Comparison of ENCODE assay signal across 27 cellular contexts in the genomic region with DNA sequence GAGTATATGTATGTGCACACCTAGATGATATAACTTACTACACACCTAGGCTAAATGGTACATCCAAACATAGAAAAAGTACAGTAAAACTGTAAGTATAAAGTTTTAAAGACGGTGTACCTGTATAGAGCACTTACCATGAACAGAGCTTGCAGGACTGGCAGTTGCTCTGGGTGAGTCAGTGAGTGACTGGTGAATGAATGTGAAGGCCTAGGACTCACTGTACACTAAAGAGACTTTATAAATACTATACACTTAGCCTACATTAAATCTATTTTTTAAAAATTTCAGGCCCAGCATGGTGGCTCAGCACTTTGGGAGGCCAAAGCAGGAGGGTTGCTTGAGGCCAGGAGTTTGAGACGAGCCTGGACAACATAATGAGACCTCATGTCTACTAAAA.
DNase-seq lines count a peak whose midpoint lies in the region; ATAC-seq, FAIRE-seq and TF ChIP-seq lines count a peak whose summit lies in the region.
"Had no signal": no experiment of that assay in that cellular context is flagged by ENCODE, and none has a peak within 500 bp of the region (broad histone marks: within the 10 kb centered on the region; RNA-seq: fewer than 3 reads in every experiment).

No MANE protein-coding gene starts in this region.

- H3K36me3 ChIP-seq in bronchial epithelial cell (ENCODE audit: control insufficient read depth, insufficient read depth, low read length), result no peaks in the 10 kb centered on the region
- H3K36me3 ChIP-seq: BE2C; BLaER1 treated with 17β-estradiol and CSF1 and Interleukin-3, amounts not matched to agents 10 nM and 100 nM had no signal

- H3K27me3 Mint-ChIP-seq in HFFc6 (ENCODE audit: insufficient read depth) (no peaks in the 10 kb centered on the region; the same call in 1 of the 2 replicates), progenitor cell of endocrine pancreas (no peaks in the 10 kb centered on the region)
- H3K27me3 Mint-ChIP-seq: CD4-positive, alpha-beta T cell; CD8-positive, alpha-beta memory T cell had no signal

- TF ChIP-seq CTCF in bronchial epithelial cell (IDR thresholded peaks at IDR 0.05; ENCODE audit: insufficient read depth, low read length, severe bottlenecking) (no peak), foreskin keratinocyte (conservative IDR thresholded peaks at IDR 0.05) (no peak), HFFc6 (IDR thresholded peaks at IDR 0.05) (no peak), progenitor cell of endocrine pancreas (IDR thresholded peaks at IDR 0.05; ENCODE audit: unreplicated experiment) (no peak)

- H3K27me3 ChIP-seq in bronchial epithelial cell (ENCODE audit: control insufficient read depth, insufficient read depth, low read length), result no peaks in the 10 kb centered on the region
- H3K27me3 ChIP-seq in foreskin keratinocyte, result no peaks in the 10 kb centered on the region
- H3K27me3 ChIP-seq: BE2C; BLaER1 treated with 17β-estradiol and CSF1 and Interleukin-3, amounts not matched to agents 10 nM and 100 nM had no signal

- H3K27ac Mint-ChIP-seq in HFFc6, result no peak overlapping the region
- H3K27ac Mint-ChIP-seq in progenitor cell of endocrine pancreas, result no peak overlapping the region
- H3K27ac Mint-ChIP-seq: CD14-positive monocyte; CD4-positive, alpha-beta T cell; CD8-positive, alpha-beta memory T cell; GM23338; H9 had no signal

- DNase-seq in HT1080 (ENCODE audit: low read depth) (peak; percentile 11), RKO (ENCODE audit: low spot score) (peak; percentile 18), bronchial epithelial cell (ENCODE audit: low read depth) (peak; percentile 29), foreskin keratinocyte (peak in 1 of 2 donors; percentile 54), anterior cingulate cortex (lab: John Stamatoyannopoulos, UW) (no peak), HFFc6 (no peak), progenitor cell of endocrine pancreas (ENCODE audit: low spot score, unreplicated experiment) (no peak)
- DNase-seq: 8988T; ACHN; AML-193; BE2C; CD4-positive, alpha-beta T cell; CD8-positive, alpha-beta memory T cell; DMS 273 treated with DMSO at 0.1 percent for 48 hours; DMS79; EL; GDM1; H9 had no signal

- no peaks in the 10 kb centered on the region for H3K36me3 Mint-ChIP-seq in HFFc6 (ENCODE audit: low read depth)
- peaks cover 1% of the 10 kb centered on the region for H3K36me3 Mint-ChIP-seq in progenitor cell of endocrine pancreas (ENCODE audit: insufficient read depth)
- H3K36me3 Mint-ChIP-seq: CD14-positive monocyte had no signal

- ATAC-seq in foreskin keratinocyte (peak; percentile 54), GM19395 (IDR thresholded peaks at IDR 0.05; ENCODE audit: unreplicated experiment) (no peak)
- ATAC-seq: A549, GM12878, GM23338, HCT116 had no signal

- no peak overlapping the region for H3K4me3 ChIP-seq in bronchial epithelial cell (ENCODE audit: low read depth, low read length)
- H3K4me3 ChIP-seq: A549; BLaER1 treated with 17β-estradiol and CSF1 and Interleukin-3, amounts not matched to agents 10 nM and 100 nM; GM12878; GM23338 had no signal

- FAIRE-seq in bronchial epithelial cell (lab: Jason Lieb, UNC), result no peak
- FAIRE-seq: A549, D721Med, GM12878, GM19239 had no signal

- H3K9me3 Mint-ChIP-seq in HFFc6 (peaks cover 16% of the 10 kb centered on the region; the same call in 1 of the 2 replicates), progenitor cell of endocrine pancreas (ENCODE audit: low read depth) (peaks cover 13% of the 10 kb centered on the region)

- no peak overlapping the region for H3K27ac ChIP-seq in foreskin keratinocyte
- H3K27ac ChIP-seq: A549; BLaER1 treated with 17β-estradiol and CSF1 and Interleukin-3, amounts not matched to agents 10 nM and 100 nM had no signal

- H3K4me1 Mint-ChIP-seq in HFFc6 (ENCODE audit: low read depth) (no peaks in the 10 kb centered on the region), progenitor cell of endocrine pancreas (ENCODE audit: low read depth) (no peaks in the 10 kb centered on the region)
- H3K4me1 Mint-ChIP-seq: CD14-positive monocyte; CD8-positive, alpha-beta memory T cell; GM23338; H9 had no signal

- H3K4me1 ChIP-seq in foreskin keratinocyte, result no peaks in the 10 kb centered on the region
- H3K4me1 ChIP-seq: A549; BE2C; BLaER1 treated with 17β-estradiol and CSF1 and Interleukin-3, amounts not matched to agents 10 nM and 100 nM had no signal

- H3K4me3 Mint-ChIP-seq in HFFc6 (no peak overlapping the region), progenitor cell of endocrine pancreas (ENCODE audit: low read depth) (no peak overlapping the region)
- H3K4me3 Mint-ChIP-seq: CD14-positive monocyte; CD4-positive, alpha-beta T cell; CD8-positive, alpha-beta memory T cell; GM23338; H9 had no signal

Comparison
In these comparisons a context has a peak if more than half of its experiments do, and no peak if none do; other contexts are left out.
1. DNase-seq: peak in HT1080 (single experiment), RKO (single experiment) and bronchial epithelial cell (single experiment); none in anterior cingulate cortex (0 of 58), HFFc6 (single experiment) and progenitor cell of endocrine pancreas (single experiment).